Comparison of ENCODE assay signal across 16 cellular contexts in the genomic region with DNA sequence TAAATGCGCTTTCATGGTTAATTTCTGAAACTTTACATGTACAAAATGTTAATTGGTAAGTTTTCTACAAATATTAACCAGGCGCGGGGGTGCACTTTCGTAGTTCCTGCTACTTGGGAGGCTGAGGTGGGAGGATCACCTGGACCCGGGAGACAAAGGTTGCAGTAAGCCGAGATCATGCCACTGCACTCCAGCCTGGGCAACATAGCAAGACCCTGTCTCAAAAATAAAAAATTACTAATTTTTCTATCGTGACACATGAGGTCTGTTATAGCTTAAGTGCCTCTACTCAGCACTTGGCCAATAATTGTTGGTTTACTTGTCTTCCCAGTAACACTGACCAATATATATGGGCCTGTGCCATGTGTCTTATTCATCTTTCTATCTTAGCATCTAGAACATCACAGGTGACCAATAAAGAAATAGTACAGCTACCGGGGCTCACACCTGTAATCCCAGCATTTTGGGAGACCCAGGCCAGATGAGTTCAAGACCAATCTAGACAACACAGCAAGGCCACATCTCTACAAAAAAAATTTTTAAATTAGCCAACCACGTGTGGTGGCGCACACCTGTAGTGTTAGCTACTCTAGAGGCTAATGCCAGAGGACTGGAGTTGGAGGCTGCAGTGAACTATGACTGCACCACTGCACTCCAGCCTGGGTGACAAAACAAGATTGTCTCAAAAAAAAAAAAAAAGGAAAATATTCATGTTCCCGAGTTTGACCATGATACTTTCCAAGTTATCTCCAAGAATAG. TPM values are rescaled to one million over a fixed set of nuclear protein-coding genes. Genes with fewer than 3 reads are reported as not detected.
DNase-seq lines count a peak whose midpoint lies in the region; ATAC-seq and TF ChIP-seq lines count a peak whose summit lies in the region.
"Had no signal": no experiment of that assay in that cellular context is flagged by ENCODE, and none has a peak within 500 bp of the region (broad histone marks: within the 10 kb centered on the region; RNA-seq: fewer than 3 reads in every experiment).

No MANE protein-coding gene starts in this region.

- no peak for DNase-seq in activated T-cell treated with anti-CD3 and anti-CD28 coated beads, Interleukin-2, amount 50 U/mL, for 4 hours
- DNase-seq in activated T-cell treated with anti-CD3 and anti-CD28 coated beads for 4 hours: no peak
- DNase-seq in psoas muscle: no peak
- no peak for DNase-seq in COR-L47 (lab: John Stamatoyannopoulos, UW)
- DNase-seq in endothelial cell (ENCODE audit: low spot score): no peak
- DNase-seq: activated effector memory CD4-positive, alpha-beta T cell treated with Interleukin-2 at 50 U/mL for 16 hours; body of pancreas; dermis blood vessel endothelial cell; GM23248; left ventricle myocardium superior; NCI-H1436 treated with DMSO at 0.1 percent for 48 hours; uterus had no signal

- intact Hi-C loops in psoas muscle (cut with DNase I): loop anchor here (5.0 to 10.0 kb wide), 5 partner anchors 38 to 565 kb away; a partner anchor contains a TSS

- H3K27me3 ChIP-seq in KMS-11 (ENCODE audit: insufficient read depth, low read depth): no peaks in the 10 kb centered on the region
- H3K27me3 ChIP-seq in psoas muscle (ENCODE audit: insufficient read depth in 3 of 3, low read length in 2 of 3): no peaks in the 10 kb centered on the region
- H3K27me3 ChIP-seq: body of pancreas, uterus had no signal

- H3K4me1 ChIP-seq in KMS-11 (ENCODE audit: low read depth, poor library complexity, severe bottlenecking): peaks cover 68% of the 10 kb centered on the region
- H3K4me1 ChIP-seq in psoas muscle: peaks cover 73% of the 10 kb centered on the region

- peaks cover 100% of the 10 kb centered on the region for H3K79me2 ChIP-seq in KMS-11 (ENCODE audit: insufficient read depth, low read depth)

- no peaks in the 10 kb centered on the region for H3K27me3 Mint-ChIP-seq in activated T-cell treated with anti-CD3 and anti-CD28 coated beads, Interleukin-2, amount 50 U/mL, for 4 hours (ENCODE audit: low read depth)
- H3K27me3 Mint-ChIP-seq in activated naive CD8-positive, alpha-beta T cell: no peaks in the 10 kb centered on the region
- peaks cover 7% of the 10 kb centered on the region for H3K27me3 Mint-ChIP-seq in endothelial cell (ENCODE audit: unreplicated experiment)

- H3K27ac Mint-ChIP-seq in activated naive CD8-positive, alpha-beta T cell: no peak overlapping the region
- no peak overlapping the region for H3K27ac Mint-ChIP-seq in endothelial cell (ENCODE audit: unreplicated experiment)

- WGBS in psoas muscle, 3 donors: 86 to 88% (median 86%) methylated on average over 11 of the region's 11 CpGs

- H3K4me3 Mint-ChIP-seq in activated T-cell treated with anti-CD3 and anti-CD28 coated beads, Interleukin-2, amount 50 U/mL, for 4 hours: peak overlapping the region; percentile 99
- peak overlapping the region; percentile 99 for H3K4me3 Mint-ChIP-seq in activated naive CD8-positive, alpha-beta T cell
- H3K4me3 Mint-ChIP-seq in endothelial cell (ENCODE audit: unreplicated experiment): no peak overlapping the region

- H3K9ac ChIP-seq in KMS-11: no peak overlapping the region
- H3K9ac ChIP-seq: GM23248 had no signal

- no peak overlapping the region for H2AFZ ChIP-seq in KMS-11 (ENCODE audit: low read depth)
- H2AFZ ChIP-seq: GM23248 had no signal

- no peak for ATAC-seq in activated T-cell treated with anti-CD3 and anti-CD28 coated beads, Interleukin-2, amount 50 U/mL, for 4 hours
- peak in 3 of 4 donors; percentile 29 to 63 (median 50) for ATAC-seq in psoas muscle
- ATAC-seq in HG02981 (IDR thresholded peaks at IDR 0.05; ENCODE audit: unreplicated experiment): no peak
- ATAC-seq: body of pancreas, left ventricle myocardium superior, Right ventricle myocardium inferior had no signal

- H3K36me3 Mint-ChIP-seq in activated T-cell treated with anti-CD3 and anti-CD28 coated beads, Interleukin-2, amount 50 U/mL, for 4 hours (ENCODE audit: insufficient read depth): peaks cover 14% of the 10 kb centered on the region
- H3K36me3 Mint-ChIP-seq in activated naive CD8-positive, alpha-beta T cell: peaks cover 9% of the 10 kb centered on the region
- H3K36me3 Mint-ChIP-seq in endothelial cell (ENCODE audit: low read depth, unreplicated experiment): peaks cover 17% of the 10 kb centered on the region

- H3K27ac ChIP-seq in KMS-11 (no peak overlapping the region), psoas muscle (no peak overlapping the region)
- H3K27ac ChIP-seq: body of pancreas, GM23248, uterus had no signal

- peaks cover 92% of the 10 kb centered on the region for H4K20me1 ChIP-seq in KMS-11 (ENCODE audit: insufficient read depth)

- H3K4me3 ChIP-seq in KMS-11 (IDR thresholded peaks at IDR 0.05; ENCODE audit: insufficient read depth, low read depth, low read length) (no peak overlapping the region), psoas muscle (no peak overlapping the region)
- H3K4me3 ChIP-seq: body of pancreas, GM23248, uterus had no signal

- H3K36me3 ChIP-seq in KMS-11 (ENCODE audit: insufficient read depth): no peaks in the 10 kb centered on the region; the same call in 1 of the 2 replicates
- no peaks in the 10 kb centered on the region for H3K36me3 ChIP-seq in psoas muscle (ENCODE audit: insufficient read depth in 1 of 2, low read depth in 1 of 2)
- H3K36me3 ChIP-seq: uterus had no signal

- peaks cover 82% of the 10 kb centered on the region for H3K4me1 Mint-ChIP-seq in activated T-cell treated with anti-CD3 and anti-CD28 coated beads, Interleukin-2, amount 50 U/mL, for 4 hours (ENCODE audit: low read depth)
- H3K4me1 Mint-ChIP-seq in activated naive CD8-positive, alpha-beta T cell (ENCODE audit: low read depth): peaks cover 84% of the 10 kb centered on the region
- peaks cover 41% of the 10 kb centered on the region for H3K4me1 Mint-ChIP-seq in endothelial cell (ENCODE audit: unreplicated experiment)

- no peaks in the 10 kb centered on the region for H3K9me3 ChIP-seq in psoas muscle
- H3K9me3 ChIP-seq: body of pancreas, uterus had no signal

- H3K9me3 Mint-ChIP-seq in activated T-cell treated with anti-CD3 and anti-CD28 coated beads, Interleukin-2, amount 50 U/mL, for 4 hours: no peaks in the 10 kb centered on the region
- no peaks in the 10 kb centered on the region for H3K9me3 Mint-ChIP-seq in activated naive CD8-positive, alpha-beta T cell (ENCODE audit: low read depth)
- no peaks in the 10 kb centered on the region for H3K9me3 Mint-ChIP-seq in endothelial cell (ENCODE audit: unreplicated experiment)

- TF ChIP-seq CTCF in KMS-11 (conservative IDR thresholded peaks at IDR 0.05; ENCODE audit: low read depth, low read length): no peak
- TF ChIP-seq CTCF in psoas muscle (IDR thresholded peaks at IDR 0.05): no peak
- no peak for TF ChIP-seq CTCF in endothelial cell (IDR thresholded peaks at IDR 0.05; ENCODE audit: unreplicated experiment)

- H3K4me2 ChIP-seq in KMS-11: peak overlapping the region; percentile 71; the same call in 1 of the 2 replicates

RNA-seq across cellular contexts. Expression of a gene that starts 6.1 kb away (rescaled TPM):
- total RNA-seq in activated T-cell treated with anti-CD3 and anti-CD28 coated beads, Interleukin-2, amount 50 U/mL, for 4 hours: 10 to 100 TPM; 42.8 to 47.2 (median 46.8) TPM
- 10 to 100 TPM; 21.8 to 28.6 (median 24.9) TPM for total RNA-seq in psoas muscle
- 10 to 100 TPM in 1 of 3 donors, 1 to 10 TPM in 2; 6.7 to 14.3 (median 8.2) TPM for polyA plus RNA-seq in psoas muscle
- total RNA-seq in endothelial cell (ENCODE audit: unreplicated experiment): 44.7 TPM

Comparison
In these comparisons a context has a peak if more than half of its experiments do, and no peak if none do; other contexts are left out.
1. ATAC-seq: peak in psoas muscle (3 of 4); none in activated T-cell treated with anti-CD3 and anti-CD28 coated beads, Interleukin-2, amount 50 U/mL, for 4 hours (0 of 2) and HG02981 (single experiment).